In genomic region chr13:45162194-45162593, GRCh38 we compare ENCODE assay signal across 1 cellular context.
TF ChIP-seq lines count a peak whose summit lies in the region.

No MANE protein-coding gene starts in this region.

TF ChIP-seq in HepG2, 621 proteins besides CTCF, POLR2A, EP300 and RAD21 (continued from another document):
- TF ChIP-seq, protein P1, sequence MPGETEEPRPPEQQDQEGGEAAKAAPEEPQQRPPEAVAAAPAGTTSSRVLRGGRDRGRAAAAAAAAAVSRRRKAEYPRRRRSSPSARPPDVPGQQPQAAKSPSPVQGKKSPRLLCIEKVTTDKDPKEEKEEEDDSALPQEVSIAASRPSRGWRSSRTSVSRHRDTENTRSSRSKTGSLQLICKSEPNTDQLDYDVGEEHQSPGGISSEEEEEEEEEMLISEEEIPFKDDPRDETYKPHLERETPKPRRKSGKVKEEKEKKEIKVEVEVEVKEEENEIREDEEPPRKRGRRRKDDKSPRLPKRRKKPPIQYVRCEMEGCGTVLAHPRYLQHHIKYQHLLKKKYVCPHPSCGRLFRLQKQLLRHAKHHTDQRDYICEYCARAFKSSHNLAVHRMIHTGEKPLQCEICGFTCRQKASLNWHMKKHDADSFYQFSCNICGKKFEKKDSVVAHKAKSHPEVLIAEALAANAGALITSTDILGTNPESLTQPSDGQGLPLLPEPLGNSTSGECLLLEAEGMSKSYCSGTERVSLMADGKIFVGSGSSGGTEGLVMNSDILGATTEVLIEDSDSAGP (CRISPR knock-in tag; IDR thresholded peaks at IDR 0.05; ENCODE audit: borderline replicate concordance): no peak
- TF ChIP-seq NFRKB (IDR thresholded peaks at IDR 0.05) (no peak), ZNF24 (IDR thresholded peaks at IDR 0.05) (no peak), POLR2AphosphoS5 (IDR thresholded peaks at IDR 0.05; ENCODE audit: low read depth, low read length) (no peak)
